ENCODE assay signal across 14 cellular contexts in the genomic region with DNA sequence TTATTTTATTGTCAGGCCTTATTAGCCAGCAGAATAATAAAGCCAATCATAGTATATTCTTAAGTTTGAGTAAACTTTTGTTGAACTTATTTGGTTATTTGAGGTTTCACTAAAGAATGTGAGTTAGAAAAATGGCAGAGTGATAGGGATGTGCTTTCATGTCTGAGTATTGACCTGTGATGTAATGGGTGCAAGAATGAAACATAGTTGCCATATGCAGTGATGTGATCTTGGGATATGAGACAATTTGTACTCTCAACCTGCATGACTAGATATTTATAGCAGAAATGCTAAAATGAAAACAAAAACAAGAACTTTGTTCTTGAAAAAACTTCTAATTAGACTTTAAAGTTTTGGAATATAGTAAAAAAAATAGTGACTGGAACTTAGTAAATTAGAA.
"Had no signal": no experiment of that assay in that cellular context is flagged by ENCODE, and none has a peak within 500 bp of the region (broad histone marks: within the 10 kb centered on the region; RNA-seq: fewer than 3 reads in every experiment).

No MANE protein-coding gene starts in this region.

- H3K4me3 Mint-ChIP-seq: activated naive CD8-positive, alpha-beta T cell treated with anti-CD3 and anti-CD28 coated beads for 36 hours; activated T-cell treated with anti-CD3 and anti-CD28 coated beads, Interleukin-2, amount 50 U/mL, for 72 hours; stimulated activated naive CD8-positive, alpha-beta T cell treated with anti-CD3 and anti-CD28 coated beads, Interleukin-15, amount 100 ng/mL, for 72 hours had no signal

- H3K27me3 ChIP-seq: ascending aorta, heart left ventricle, pancreas had no signal

- H3K27me3 Mint-ChIP-seq: activated naive CD8-positive, alpha-beta T cell treated with anti-CD3 and anti-CD28 coated beads for 36 hours; stimulated activated naive CD8-positive, alpha-beta T cell treated with anti-CD3 and anti-CD28 coated beads, Interleukin-15, amount 100 ng/mL, for 72 hours had no signal

- H3K4me3 ChIP-seq: ascending aorta, heart left ventricle, pancreas had no signal

- H3K27ac Mint-ChIP-seq: activated naive CD8-positive, alpha-beta T cell treated with anti-CD3 and anti-CD28 coated beads for 36 hours; activated T-cell treated with anti-CD3 and anti-CD28 coated beads, Interleukin-2, amount 50 U/mL, for 72 hours; stimulated activated naive CD8-positive, alpha-beta T cell treated with anti-CD3 and anti-CD28 coated beads, Interleukin-15, amount 100 ng/mL, for 72 hours had no signal

- DNase-seq: activated CD4-positive, alpha-beta T cell treated with anti-CD3 and anti-CD28 coated beads, Interleukin-2, amount 50 U/mL, for 48 hours; activated gamma-delta T cell treated with Interleukin-2 at 50 U/mL for 16 hours; activated naive CD8-positive, alpha-beta T cell treated with anti-CD3 and anti-CD28 coated beads for 36 hours; activated T-cell treated with anti-CD3 and anti-CD28 coated beads, Interleukin-2, amount 50 U/mL, for 72 hours; central memory CD4-positive, alpha-beta T cell; cortex of kidney; effector CD8-positive, alpha-beta T cell; heart left ventricle; kidney glomerular epithelial cell; pancreas; stimulated activated CD4-positive, alpha-beta T cell treated with anti-CD3 and anti-CD28 coated beads, Interleukin-4, amount 100 ng/mL, for 4 hours; stimulated activated naive CD8-positive, alpha-beta T cell treated with anti-CD3 and anti-CD28 coated beads, Interleukin-15, amount 100 ng/mL, for 72 hours had no signal

- H3K27ac ChIP-seq: ascending aorta, heart left ventricle, pancreas had no signal

- H3K9me3 ChIP-seq: pancreas had no signal

- ATAC-seq: activated CD4-positive, CD25-positive, alpha-beta regulatory T cell treated with anti-CD3 and anti-CD28 coated beads, Interleukin-2, amount 50 U/mL, for 24 hours; activated T-cell treated with anti-CD3 and anti-CD28 coated beads, Interleukin-2, amount 50 U/mL, for 72 hours; heart left ventricle; pancreas; stimulated activated naive CD8-positive, alpha-beta T cell treated with anti-CD3 and anti-CD28 coated beads, Interleukin-15, amount 100 ng/mL, for 72 hours had no signal

- H3K36me3 ChIP-seq: ascending aorta, heart left ventricle, pancreas had no signal
